Comparison of ENCODE assay signal across 27 cellular contexts in genomic region chr10:63246361-63246760, GRCh38.
DNase-seq lines count a peak whose midpoint lies in the region; ATAC-seq and TF ChIP-seq lines count a peak whose summit lies in the region.
"Had no signal": no experiment of that assay in that cellular context is flagged by ENCODE, and none has a peak within 500 bp of the region (broad histone marks: within the 10 kb centered on the region; RNA-seq: fewer than 3 reads in every experiment).

No MANE protein-coding gene starts in this region.

- in situ Hi-C loops in mammary epithelial cell (cut with MboI; ENCODE audit: low sequenced_read_pairs in 2 of 2), result no loop called here

- H3K27me3 ChIP-seq in mammary epithelial cell (ENCODE audit: insufficient read depth, low read length) (no peaks in the 10 kb centered on the region), skeletal muscle satellite cell (ENCODE audit: control insufficient read depth, insufficient read depth, low read length) (no peaks in the 10 kb centered on the region), testis (no peaks in the 10 kb centered on the region)
- H3K27me3 ChIP-seq: BE2C, suprapubic skin had no signal

- H3K4me3 ChIP-seq in mammary epithelial cell (replicated peaks in 1 of 3; ENCODE audit: insufficient read depth in 1 of 3, low read depth in 2 of 3, low read length in 3 of 3) (no peak overlapping the region), skeletal muscle satellite cell (ENCODE audit: low read length) (no peak overlapping the region), testis (no peak overlapping the region)
- H3K4me3 ChIP-seq: GM12878, skin epidermis, suprapubic skin had no signal

- dilution Hi-C loops in mammary epithelial cell (cut with HindIII; ENCODE audit: low sequenced_read_pairs), result no loop called here

- no peak overlapping the region for H3K4me3 Mint-ChIP-seq in activated T-cell treated with anti-CD3 and anti-CD28 coated beads, Interleukin-2, amount 50 U/mL, for 72 hours

- no peak for ATAC-seq in activated T-cell treated with anti-CD3 and anti-CD28 coated beads, Interleukin-2, amount 50 U/mL, for 72 hours (replicated peaks in 1 of 2)
- no peak for ATAC-seq in HG03108 (IDR thresholded peaks at IDR 0.05; ENCODE audit: unreplicated experiment)
- ATAC-seq: GM12878; left colon; SK-N-SH treated with all-trans-retinoic acid at 6 μM for 48 hours; stimulated activated naive B cell treated with anti-CD40 and anti-IgM and Interleukin-4, amounts not matched to agents 10 μg/mL and 1 μg/mL and 100 μg/mL, for 72 hours had no signal

- TF ChIP-seq CTCF in mammary epithelial cell (conservative IDR thresholded peaks at IDR 0.05 in 1 of 2, IDR thresholded peaks at IDR 0.05 in 1 of 2; ENCODE audit: extremely low read depth in 1 of 2, insufficient read depth in 1 of 2, low read depth in 1 of 2, low read length in 2 of 2) (no peak), testis (IDR thresholded peaks at IDR 0.05) (no peak)

- CTCF ChIA-PET in mammary epithelial cell (lab: Charles Lee; ENCODE audit: low non-redundant PET), result no interaction called here

- H3K4me1 ChIP-seq in mammary epithelial cell (ENCODE audit: insufficient read depth, low read length), result no peaks in the 10 kb centered on the region
- peaks cover 19% of the 10 kb centered on the region for H3K4me1 ChIP-seq in skeletal muscle satellite cell (ENCODE audit: control insufficient read depth, insufficient read depth, low read length)
- no peaks in the 10 kb centered on the region for H3K4me1 ChIP-seq in testis
- H3K4me1 ChIP-seq: BE2C had no signal

- no peaks in the 10 kb centered on the region for H3K27me3 Mint-ChIP-seq in activated T-cell treated with anti-CD3 and anti-CD28 coated beads, Interleukin-2, amount 50 U/mL, for 72 hours (ENCODE audit: low read depth)
- H3K27me3 Mint-ChIP-seq: stimulated activated naive B cell treated with anti-CD40 and anti-IgM and Interleukin-4, amounts not matched to agents 10 μg/mL and 1 μg/mL and 100 μg/mL, for 72 hours had no signal

- no peak overlapping the region for H3K27ac ChIP-seq in mammary epithelial cell (ENCODE audit: insufficient read depth, low read depth, low read length)
- no peak overlapping the region for H3K27ac ChIP-seq in testis
- H3K27ac ChIP-seq: skin epidermis, suprapubic skin had no signal

- H3K9me3 ChIP-seq in mammary epithelial cell (replicated peaks; ENCODE audit: insufficient read depth, low read length) (no peaks in the 10 kb centered on the region), skeletal muscle satellite cell (replicated peaks; ENCODE audit: low read length) (no peaks in the 10 kb centered on the region), testis (no peaks in the 10 kb centered on the region)
- H3K9me3 ChIP-seq: BE2C, suprapubic skin had no signal

- H3K79me2 ChIP-seq in mammary epithelial cell (ENCODE audit: insufficient read depth, low read length), result peaks cover 95% of the 10 kb centered on the region

- no TSS peak for BruUV-seq in mammary epithelial cell (replicated peaks; lab: Mats Ljungman, UMichigan)

- peaks cover 0 to 8% of the 10 kb centered on the region in 2 donors for H3K9me3 Mint-ChIP-seq in activated T-cell treated with anti-CD3 and anti-CD28 coated beads, Interleukin-2, amount 50 U/mL, for 72 hours

- no peak for DNase-seq in activated T-cell treated with anti-CD3 and anti-CD28 coated beads, Interleukin-2, amount 50 U/mL, for 72 hours
- no peak for DNase-seq in activated T-cell treated with anti-CD3 and anti-CD28 coated beads, Interleukin-2, amount 50 U/mL, for 1 hour
- DNase-seq in NCI-H226 (peak; percentile 6), mammary epithelial cell (no peak), NCI-H2171 treated with DMSO at 0.1 percent for 48 hours (lab: John Stamatoyannopoulos, UW) (no peak), testis (no peak)
- DNase-seq: activated CD4-positive, alpha-beta T cell treated with anti-CD3 and anti-CD28 coated beads, Interleukin-2, amount 50 U/mL, for 1 hour; activated CD8-positive, alpha-beta memory T cell treated with anti-CD3 and anti-CD28 coated beads, Interleukin-2, amount 50 U/mL, for 48 hours; activated gamma-delta T cell treated with Interleukin-2 at 50 U/mL for 16 hours; BE2C; Caco-2; DMS79 treated with DMSO at 0.1 percent for 48 hours; left colon; mesendoderm; NCI-H1105 treated with DMSO at 0.1 percent for 48 hours; NCI-H2029; NCI-H345; NCI-H82; nucleus accumbens; stimulated activated CD4-positive, alpha-beta T cell treated with anti-CD3 and anti-CD28 coated beads, Interleukin-2, amount 100 ng/mL, for 24 hours; stimulated activated naive B cell treated with anti-CD40 and anti-IgM and Interleukin-4, amounts not matched to agents 10 μg/mL and 1 μg/mL and 100 μg/mL, for 72 hours had no signal

- H3K36me3 ChIP-seq in mammary epithelial cell (ENCODE audit: insufficient read depth, low read length), result no peaks in the 10 kb centered on the region
- H3K36me3 ChIP-seq in skeletal muscle satellite cell (ENCODE audit: insufficient read depth, low read length), result peaks cover 5% of the 10 kb centered on the region
- no peaks in the 10 kb centered on the region for H3K36me3 ChIP-seq in testis (ENCODE audit: low read depth, missing control alignments)
- H3K36me3 ChIP-seq: suprapubic skin had no signal

- H3K27ac Mint-ChIP-seq in activated T-cell treated with anti-CD3 and anti-CD28 coated beads, Interleukin-2, amount 50 U/mL, for 72 hours, result peak overlapping the region; percentile 17

- H3K9ac ChIP-seq in mammary epithelial cell (ENCODE audit: insufficient read depth, low read length), result no peak overlapping the region
- no peak overlapping the region for H3K9ac ChIP-seq in skeletal muscle satellite cell (ENCODE audit: low read depth, low read length)

- intact Hi-C loops in mammary epithelial cell (cut with micrococcal nuclease), result no loop called here
- intact Hi-C loops in testis (cut with DNase I; ENCODE audit: low total_unique reads), result no loop called here

- peaks cover 40% of the 10 kb centered on the region for H3K4me1 Mint-ChIP-seq in activated T-cell treated with anti-CD3 and anti-CD28 coated beads, Interleukin-2, amount 50 U/mL, for 72 hours (ENCODE audit: low read depth)

- H3K4me2 ChIP-seq in mammary epithelial cell (ENCODE audit: insufficient read depth, low read depth, low read length) (peak overlapping the region; percentile 7), skeletal muscle satellite cell (ENCODE audit: low read length) (peak overlapping the region; percentile 53)

- TF ChIP-seq POLR2A in testis (IDR thresholded peaks at IDR 0.05), result no peak

- peaks cover 4% of the 10 kb centered on the region for H4K20me1 ChIP-seq in mammary epithelial cell (ENCODE audit: insufficient read depth, low read length)

- H3K36me3 Mint-ChIP-seq in activated T-cell treated with anti-CD3 and anti-CD28 coated beads, Interleukin-2, amount 50 U/mL, for 72 hours (ENCODE audit: insufficient read depth in 2 of 2), result peaks cover 9 to 24% of the 10 kb centered on the region in 2 donors

- WGBS in mammary epithelial cell (ENCODE audit: low coverage, missing lambda C conversion rate), result 93% methylated on average over 3 of the region's 3 CpGs
- WGBS in testis, 2 donors, result 97 to 98% methylated on average over 3 of the region's 3 CpGs

- H2AFZ ChIP-seq in mammary epithelial cell (ENCODE audit: low read depth, low read length), result no peak overlapping the region
